2 cellular contexts compared by ENCODE assay signal in the genomic region with DNA sequence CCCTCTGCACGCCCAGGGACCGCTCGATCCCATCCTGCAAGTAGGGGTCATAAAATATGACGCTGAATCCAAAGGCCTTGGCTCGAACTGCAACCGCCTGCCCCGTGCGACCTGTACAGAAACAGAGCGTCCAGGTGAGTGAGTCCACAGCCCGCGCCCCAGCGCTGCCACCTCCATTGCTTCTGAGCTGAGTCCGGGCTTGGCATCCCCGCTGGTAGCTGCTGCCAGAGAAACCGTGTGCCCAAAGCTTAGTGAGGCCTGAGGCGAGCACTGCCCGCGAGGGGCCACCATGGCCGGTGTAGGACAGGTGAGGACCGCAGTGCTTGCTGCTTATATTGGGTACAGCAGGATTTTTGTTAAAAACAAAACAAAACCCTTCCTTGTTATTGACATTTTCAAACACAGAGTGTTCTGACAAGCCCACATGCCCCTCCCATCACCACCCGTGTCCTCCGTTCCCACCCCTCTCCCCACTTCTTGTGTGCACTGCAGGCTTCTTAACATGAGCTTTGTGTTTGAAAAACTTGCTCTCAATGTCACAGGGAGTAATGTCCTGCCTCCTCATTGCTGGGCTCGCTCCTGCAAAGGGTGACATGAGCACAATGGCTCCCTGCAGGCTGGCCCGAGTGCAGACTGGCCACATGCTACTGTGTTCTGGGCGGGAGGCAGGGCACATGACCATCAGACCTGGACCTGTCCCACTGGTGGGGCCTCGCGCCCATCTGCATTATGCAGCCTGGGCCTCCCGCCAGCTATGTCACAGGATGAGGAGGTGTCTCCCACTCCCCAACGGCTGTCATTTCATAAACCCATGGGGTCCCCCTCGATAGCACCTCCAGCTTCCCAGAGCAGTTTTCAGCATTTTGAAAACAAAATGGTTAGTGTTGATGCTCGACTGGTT.
TF ChIP-seq lines count a peak whose summit lies in the region.

No MANE protein-coding gene starts in this region.

TF ChIP-seq in HCT116, 20 proteins besides CTCF, POLR2A, EP300 and RAD21:
- TF ChIP-seq ELF1 (IDR thresholded peaks at IDR 0.05; ENCODE audit: borderline replicate concordance, low read depth) = no peak
- TF ChIP-seq, protein P1, sequence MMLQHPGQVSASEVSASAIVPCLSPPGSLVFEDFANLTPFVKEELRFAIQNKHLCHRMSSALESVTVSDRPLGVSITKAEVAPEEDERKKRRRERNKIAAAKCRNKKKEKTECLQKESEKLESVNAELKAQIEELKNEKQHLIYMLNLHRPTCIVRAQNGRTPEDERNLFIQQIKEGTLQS (IDR thresholded peaks at IDR 0.05) = no peak
- TF ChIP-seq ZBTB33 (IDR thresholded peaks at IDR 0.05; ENCODE audit: extremely low read depth, insufficient replicate concordance, low read length) = no peak
- TF ChIP-seq TCF7L2 (IDR thresholded peaks at IDR 0.05; ENCODE audit: borderline replicate concordance, extremely low read depth, insufficient read depth, insufficient read length) = no peak
- peak; percentile 32; the same call in 1 of the 2 replicates for TF ChIP-seq POLR2AphosphoS5 (IDR thresholded peaks at IDR 0.05; ENCODE audit: low read depth, low read length)
- TF ChIP-seq FOSL1 (IDR thresholded peaks at IDR 0.05; ENCODE audit: low read depth) = no peak
- no peak for TF ChIP-seq SRF (IDR thresholded peaks at IDR 0.05; ENCODE audit: low read depth)

TF ChIP-seq in HepG2, 621 proteins besides CTCF, POLR2A, EP300 and RAD21:
- TF ChIP-seq SAFB2 (CRISPR knock-in tag; IDR thresholded peaks at IDR 0.05; ENCODE audit: borderline replicate concordance, low read depth) (no peak), ZNF484 (CRISPR knock-in tag; IDR thresholded peaks at IDR 0.05; ENCODE audit: borderline replicate concordance, low read depth) (no peak), ZNF574 (CRISPR knock-in tag; IDR thresholded peaks at IDR 0.05) (no peak), ZNF615 (CRISPR knock-in tag; IDR thresholded peaks at IDR 0.05; ENCODE audit: borderline replicate concordance) (no peak), AGO2 (optimal IDR thresholded peaks at IDR 0.05; ENCODE audit: low read depth, low read length) (peak; percentile 40)
